Comparison of ENCODE assay signal across 8 cellular contexts in genomic region chr6:37160922-37161778, GRCh38. TPM values are rescaled to one million over a fixed set of nuclear protein-coding genes. Genes with fewer than 3 reads are reported as not detected.
DNase-seq lines count a peak whose midpoint lies in the region; ATAC-seq and TF ChIP-seq lines count a peak whose summit lies in the region.

No MANE protein-coding gene starts in this region.

- ATAC-seq in GM21723 (IDR thresholded peaks at IDR 0.05; ENCODE audit: unreplicated experiment): peak; percentile 68
- no peak for ATAC-seq in GM19324 (IDR thresholded peaks at IDR 0.05; ENCODE audit: low FRiP score, unreplicated experiment)
- no peak for ATAC-seq in activated CD4-positive, CD25-positive, alpha-beta regulatory T cell treated with anti-CD3 and anti-CD28 coated beads, Interleukin-2, amount 50 U/mL, for 24 hours
- ATAC-seq in activated CD8-positive, alpha-beta T cell treated with anti-CD3 and anti-CD28 coated beads for 36 hours: no peak

- no peak for TF ChIP-seq CTCF in AG10803 (conservative IDR thresholded peaks at IDR 0.05; ENCODE audit: low read length)
- no peak for TF ChIP-seq CTCF in activated CD8-positive, alpha-beta T cell treated with anti-CD3 and anti-CD28 coated beads for 36 hours (IDR thresholded peaks at IDR 0.05)

- CTCF ChIA-PET in activated CD8-positive, alpha-beta T cell treated with anti-CD3 and anti-CD28 coated beads for 36 hours (lab: Charles Lee): interaction anchor here (0.6 to 1.9 kb wide), 8 partner anchors 10 to 290 kb away, joined by 3 to 5 read pairs (median 4); partner anchors contain the start of gene PIM1

- H3K36me3 Mint-ChIP-seq in activated CD8-positive, alpha-beta T cell treated with anti-CD3 and anti-CD28 coated beads for 36 hours (ENCODE audit: low read depth): no peaks in the 10 kb centered on the region

- no peak overlapping the region for H3K27ac Mint-ChIP-seq in activated CD8-positive, alpha-beta T cell treated with anti-CD3 and anti-CD28 coated beads for 36 hours

- intact Hi-C loops in activated CD8-positive, alpha-beta T cell treated with anti-CD3 and anti-CD28 coated beads for 36 hours (cut with micrococcal nuclease): no loop called here

- H3K4me1 Mint-ChIP-seq in activated CD8-positive, alpha-beta T cell treated with anti-CD3 and anti-CD28 coated beads for 36 hours (ENCODE audit: low read depth): peaks cover 12% of the 10 kb centered on the region

- no peaks in the 10 kb centered on the region for H3K9me3 Mint-ChIP-seq in activated CD8-positive, alpha-beta T cell treated with anti-CD3 and anti-CD28 coated beads for 36 hours

- no peak overlapping the region for H3K4me3 Mint-ChIP-seq in activated CD8-positive, alpha-beta T cell treated with anti-CD3 and anti-CD28 coated beads for 36 hours

- H3K4me3 ChIP-seq in AG10803 (ENCODE audit: low read length): no peak overlapping the region

- no peaks in the 10 kb centered on the region for H3K27me3 Mint-ChIP-seq in activated CD8-positive, alpha-beta T cell treated with anti-CD3 and anti-CD28 coated beads for 36 hours

- POLR2A ChIA-PET in activated CD8-positive, alpha-beta T cell treated with anti-CD3 and anti-CD28 coated beads for 36 hours (lab: Charles Lee): interaction anchor here (1.0 to 3.5 kb wide), 3 partner anchors 9 to 130 kb away, joined by 3 to 21 read pairs (median 5); partner anchors contain the start of gene PIM1

- DNase-seq in AG10803 (ENCODE audit: low read depth) (peak; percentile 58), OCI-M1 (lab: John Stamatoyannopoulos, UW) (peak; percentile 91), hepatic stellate cell (ENCODE audit: low spot score) (peak; percentile 57), NCI-H1694 (lab: John Stamatoyannopoulos, UW) (no peak)
- DNase-seq in activated CD8-positive, alpha-beta T cell treated with anti-CD3 and anti-CD28 coated beads for 36 hours: no peak

RNA-seq across cellular contexts. Expression of gene PIM1, which starts 8.8 kb away (rescaled TPM):
- 100 to 1,000 TPM; 293 to 305 TPM for total RNA-seq in activated CD8-positive, alpha-beta T cell treated with anti-CD3 and anti-CD28 coated beads for 36 hours

Comparison
In these comparisons a context has a peak if more than half of its experiments do, and no peak if none do; other contexts are left out.
1. DNase-seq: peak in AG10803 (single experiment), OCI-M1 (single experiment) and hepatic stellate cell (single experiment); none in NCI-H1694 (single experiment) and activated CD8-positive, alpha-beta T cell treated with anti-CD3 and anti-CD28 coated beads for 36 hours (single experiment).